In genomic region chr20:21182832-21183563, GRCh38 we compare ENCODE assay signal across 1 cellular context.
TF ChIP-seq lines count a peak whose summit lies in the region.

No MANE protein-coding gene starts in this region.

TF ChIP-seq in HEK293, 187 proteins besides CTCF, POLR2A, EP300 and RAD21 (continued from another document and continues in another):
- TF ChIP-seq PBX3 (CRISPR knock-in tag; IDR thresholded peaks at IDR 0.05), result no peak
- TF ChIP-seq INSM2 (tag by site-specific recombination; IDR thresholded peaks at IDR 0.05), result peak; percentile 87
- no peak for TF ChIP-seq FEZF1 (tag by site-specific recombination; IDR thresholded peaks at IDR 0.05)
- TF ChIP-seq ZNF830 (tag by site-specific recombination; IDR thresholded peaks at IDR 0.05; ENCODE audit: low read depth), result no peak
- TF ChIP-seq HIC1 (tag by site-specific recombination; IDR thresholded peaks at IDR 0.05), result peak; percentile 14; the same call in 1 of the 2 replicates
- no peak for TF ChIP-seq ZNF398 (tag by site-specific recombination; IDR thresholded peaks at IDR 0.05)
- TF ChIP-seq ZNF658 (tag by site-specific recombination; IDR thresholded peaks at IDR 0.05), result no peak
- 0 out of 2 replicates have a peak, but pooled peaks have one; percentile 32 for TF ChIP-seq PRDM1 (tag by site-specific recombination; IDR thresholded peaks at IDR 0.05)
- TF ChIP-seq KLF10 (tag by site-specific recombination; IDR thresholded peaks at IDR 0.05), result no peak
- TF ChIP-seq ZNF302 (tag by site-specific recombination; IDR thresholded peaks at IDR 0.05; ENCODE audit: low read depth), result no peak
- TF ChIP-seq KLF16 (tag by site-specific recombination; IDR thresholded peaks at IDR 0.05), result no peak
- no peak for TF ChIP-seq ZNF112 (tag by site-specific recombination; IDR thresholded peaks at IDR 0.05)
- peak; percentile 91 for TF ChIP-seq ZNF629 (tag by site-specific recombination; IDR thresholded peaks at IDR 0.05)
- no peak for TF ChIP-seq MZF1 (tag by site-specific recombination; IDR thresholded peaks at IDR 0.05; ENCODE audit: borderline replicate concordance)
- no peak for TF ChIP-seq ZNF621 (tag by site-specific recombination; IDR thresholded peaks at IDR 0.05)
- no peak for TF ChIP-seq ZNF214 (tag by site-specific recombination; IDR thresholded peaks at IDR 0.05; ENCODE audit: borderline replicate concordance)
- TF ChIP-seq MYNN (tag by site-specific recombination; IDR thresholded peaks at IDR 0.05; ENCODE audit: borderline replicate concordance), result no peak
- 0 out of 2 replicates have a peak, but pooled peaks have one; percentile 22 for TF ChIP-seq ZNF76 (tag by site-specific recombination; IDR thresholded peaks at IDR 0.05; ENCODE audit: borderline replicate concordance, low read depth)
- no peak for TF ChIP-seq ZNF530 (tag by site-specific recombination; IDR thresholded peaks at IDR 0.05; ENCODE audit: low read depth)
- TF ChIP-seq GLIS1 (tag by site-specific recombination; IDR thresholded peaks at IDR 0.05), result no peak
- no peak for TF ChIP-seq ZNF114 (tag by site-specific recombination; IDR thresholded peaks at IDR 0.05)
- TF ChIP-seq ZNF362 (tag by site-specific recombination; IDR thresholded peaks at IDR 0.05), result peak; percentile 87
- peak; percentile 60; the same call in 1 of the 2 replicates for TF ChIP-seq ZXDB (tag by site-specific recombination; IDR thresholded peaks at IDR 0.05)
- no peak for TF ChIP-seq ZBTB11 (tag by site-specific recombination; conservative IDR thresholded peaks at IDR 0.05; ENCODE audit: low read depth)
- TF ChIP-seq SP2 (tag by site-specific recombination; IDR thresholded peaks at IDR 0.05), result no peak
- TF ChIP-seq SP3 (tag by site-specific recombination; IDR thresholded peaks at IDR 0.05), result no peak
- TF ChIP-seq ZBTB44 (tag by site-specific recombination; IDR thresholded peaks at IDR 0.05), result 0 out of 2 replicates have a peak, but pooled peaks have one; percentile 30
- no peak for TF ChIP-seq GLI4 (tag by site-specific recombination; IDR thresholded peaks at IDR 0.05)
- TF ChIP-seq ZNF148 (tag by site-specific recombination; IDR thresholded peaks at IDR 0.05; ENCODE audit: borderline replicate concordance), result no peak
- TF ChIP-seq SCRT1 (tag by site-specific recombination; IDR thresholded peaks at IDR 0.05; ENCODE audit: borderline replicate concordance), result no peak
- TF ChIP-seq ZBTB6 (tag by site-specific recombination; IDR thresholded peaks at IDR 0.05), result no peak
- TF ChIP-seq ZNF645 (tag by site-specific recombination; IDR thresholded peaks at IDR 0.05), result no peak
- TF ChIP-seq ZSCAN30 (tag by site-specific recombination; IDR thresholded peaks at IDR 0.05), result 0 out of 2 replicates have a peak, but pooled peaks have one; percentile 24
- TF ChIP-seq ZNF221 (tag by site-specific recombination; IDR thresholded peaks at IDR 0.05; ENCODE audit: borderline replicate concordance), result no peak
- no peak for TF ChIP-seq GLI2 (tag by site-specific recombination; IDR thresholded peaks at IDR 0.05; ENCODE audit: borderline replicate concordance, low read depth)
- peak; percentile 47 for TF ChIP-seq SP7 (tag by site-specific recombination; IDR thresholded peaks at IDR 0.05)
- TF ChIP-seq ZNF426 (tag by site-specific recombination; IDR thresholded peaks at IDR 0.05), result no peak
- TF ChIP-seq ZNF202 (tag by site-specific recombination; IDR thresholded peaks at IDR 0.05; ENCODE audit: borderline replicate concordance), result no peak
- TF ChIP-seq ZNF350 (tag by site-specific recombination; IDR thresholded peaks at IDR 0.05), result no peak
- TF ChIP-seq ZNF785 (tag by site-specific recombination; IDR thresholded peaks at IDR 0.05), result no peak
- no peak for TF ChIP-seq ZNF488 (tag by site-specific recombination; IDR thresholded peaks at IDR 0.05)
- peak; percentile 72; the same call in 1 of the 2 replicates for TF ChIP-seq SCRT2 (tag by site-specific recombination; IDR thresholded peaks at IDR 0.05)
- peak; percentile 78 for TF ChIP-seq ZEB2 (tag by site-specific recombination; IDR thresholded peaks at IDR 0.05)
- TF ChIP-seq TRIM28 (IDR thresholded peaks at IDR 0.05; ENCODE audit: borderline replicate concordance, low read length), result no peak
